ENCODE assay signal across 1 cellular context in genomic region chr14:104695660-104696000, GRCh38.
TF ChIP-seq lines count a peak whose summit lies in the region.

No MANE protein-coding gene starts in this region.

TF ChIP-seq in H1, 55 proteins besides CTCF, POLR2A, EP300 and RAD21:
- TF ChIP-seq TAF1 (IDR thresholded peaks at IDR 0.05; ENCODE audit: low read depth, low read length) (no peak), CTBP2 (IDR thresholded peaks at IDR 0.05; ENCODE audit: borderline replicate concordance, insufficient read depth, insufficient read length, low read length) (no peak), FOSL1 (IDR thresholded peaks at IDR 0.05; ENCODE audit: insufficient read depth, low read depth, low read length) (no peak), HDAC6 (IDR thresholded peaks at IDR 0.05; ENCODE audit: low read depth, low read length) (no peak), CREB1 (IDR thresholded peaks at IDR 0.05) (no peak), SIRT6 (IDR thresholded peaks at IDR 0.05; ENCODE audit: low read length) (no peak), TAF7 (optimal IDR thresholded peaks at IDR 0.05; ENCODE audit: borderline replicate concordance, low read depth, low read length) (no peak), CHD2 (IDR thresholded peaks at IDR 0.05; ENCODE audit: low read length) (no peak), BCL11A (IDR thresholded peaks at IDR 0.05; ENCODE audit: low read depth in 2 of 2, low read length in 2 of 2) (no peak), NRF1 (IDR thresholded peaks at IDR 0.05; ENCODE audit: low read depth, low read length) (no peak), RNF2 (IDR thresholded peaks at IDR 0.05; ENCODE audit: borderline replicate concordance, low read depth, low read length, missing control alignments, poor library complexity, severe bottlenecking) (no peak), SIX5 (IDR thresholded peaks at IDR 0.05; ENCODE audit: low read depth, low read length) (no peak), TBP (IDR thresholded peaks at IDR 0.05; ENCODE audit: low read depth, low read length) (no peak), CBX5 (IDR thresholded peaks at IDR 0.05; ENCODE audit: low read depth, low read length) (no peak), KDM4A (IDR thresholded peaks at IDR 0.05; ENCODE audit: low read depth, low read length, severe bottlenecking) (no peak), RFX5 (IDR thresholded peaks at IDR 0.05; ENCODE audit: borderline replicate concordance, low read depth, low read length) (no peak), CEBPB (IDR thresholded peaks at IDR 0.05; ENCODE audit: low read depth, low read length) (no peak)
